15 cellular contexts compared by ENCODE assay signal in genomic region chr18:58455318-58455950, GRCh38.
DNase-seq lines count a peak whose midpoint lies in the region; ATAC-seq and TF ChIP-seq lines count a peak whose summit lies in the region.
"Had no signal": no experiment of that assay in that cellular context is flagged by ENCODE, and none has a peak within 500 bp of the region (broad histone marks: within the 10 kb centered on the region; RNA-seq: fewer than 3 reads in every experiment).

No MANE protein-coding gene starts in this region.

- peaks cover 15% of the 10 kb centered on the region for H3K27me3 ChIP-seq in foreskin keratinocyte

- H3K4me1 Mint-ChIP-seq in type B pancreatic cell (ENCODE audit: unreplicated experiment), result peaks cover 31% of the 10 kb centered on the region

- H3K4me1 ChIP-seq in foreskin keratinocyte, result no peaks in the 10 kb centered on the region
- H3K4me1 ChIP-seq: prostate gland had no signal

- intact Hi-C loops in left ventricle myocardium superior (cut with micrococcal nuclease) (no loop called here), Right ventricle myocardium inferior (cut with DNase I) (loop anchor here (5.0 kb wide), 1 partner anchor 37 kb away; no protein-coding TSS in a partner anchor)

- H3K4me3 Mint-ChIP-seq in type B pancreatic cell, result no peak overlapping the region
- H3K4me3 Mint-ChIP-seq: dendritic cell treated with granulocyte-macrophage colony-stimulating factor and Interleukin-4, amounts not matched to agents 40 ng/mL and 50 ng/mL, for 4 days had no signal

- H3K9me3 Mint-ChIP-seq in type B pancreatic cell, result no peaks in the 10 kb centered on the region
- H3K9me3 Mint-ChIP-seq: dendritic cell treated with granulocyte-macrophage colony-stimulating factor and Interleukin-4, amounts not matched to agents 40 ng/mL and 50 ng/mL, for 4 days had no signal

- ATAC-seq in left ventricle myocardium superior (peak; percentile 34), Right ventricle myocardium inferior (no peak), HG03378 (IDR thresholded peaks at IDR 0.05; ENCODE audit: unreplicated experiment) (peak; percentile 73), foreskin keratinocyte (peak; percentile 84), GM19324 (IDR thresholded peaks at IDR 0.05; ENCODE audit: low FRiP score, unreplicated experiment) (no peak)

- no peak overlapping the region for H3K27ac ChIP-seq in foreskin keratinocyte
- H3K27ac ChIP-seq: GM23248 had no signal

- H3K36me3 Mint-ChIP-seq in type B pancreatic cell, result no peaks in the 10 kb centered on the region

- DNase-seq in left ventricle myocardium superior (peak; percentile 41), Right ventricle myocardium inferior (ENCODE audit: missing footprints) (no peak), foreskin keratinocyte (peak in 1 of 2 donors; percentile 33), type B pancreatic cell (ENCODE audit: extremely low spot score, unreplicated experiment) (no peak), activated gamma-delta T cell (lab: John Stamatoyannopoulos, UW) (no peak), ecto neural progenitor cell (ENCODE audit: low spot score) (no peak)
- DNase-seq: activated gamma-delta T cell treated with Interleukin-2 at 50 U/mL for 16 hours, GM23248, NCI-H345, SHP77 treated with DMSO at 0.1 percent for 48 hours, trophoblast cell had no signal

- H3K27me3 Mint-ChIP-seq in type B pancreatic cell, result peaks cover 8% of the 10 kb centered on the region

- H3K27ac Mint-ChIP-seq in type B pancreatic cell, result peak overlapping the region; percentile 54
- H3K27ac Mint-ChIP-seq: dendritic cell treated with granulocyte-macrophage colony-stimulating factor and Interleukin-4, amounts not matched to agents 40 ng/mL and 50 ng/mL, for 4 days had no signal

- TF ChIP-seq CTCF in foreskin keratinocyte (conservative IDR thresholded peaks at IDR 0.05) (no peak), type B pancreatic cell (conservative IDR thresholded peaks at IDR 0.05) (no peak)

Comparison
In these comparisons a context has a peak if more than half of its experiments do, and no peak if none do; other contexts are left out.
1. ATAC-seq: peak in left ventricle myocardium superior (single experiment), HG03378 (single experiment) and foreskin keratinocyte (single experiment); none in Right ventricle myocardium inferior (single experiment) and GM19324 (single experiment).